ENCODE assay signal across 14 cellular contexts in genomic region chr1:1418464-1419362, GRCh38. TPM values are rescaled to one million over a fixed set of nuclear protein-coding genes. Genes with fewer than 3 reads are reported as not detected.
DNase-seq lines count a peak whose midpoint lies in the region; ATAC-seq and TF ChIP-seq lines count a peak whose summit lies in the region.
"Had no signal": no experiment of that assay in that cellular context is flagged by ENCODE, and none has a peak within 500 bp of the region (broad histone marks: within the 10 kb centered on the region; RNA-seq: fewer than 3 reads in every experiment).

No MANE protein-coding gene starts in this region.

- no peak overlapping the region for H3K4me2 ChIP-seq in OCI-LY7 (ENCODE audit: low read length)
- no peak overlapping the region for H3K4me2 ChIP-seq in neuronal stem cell (ENCODE audit: insufficient read depth, low read length, poor library complexity, severe bottlenecking)

- H3K9me3 Mint-ChIP-seq in activated naive CD8-positive, alpha-beta T cell treated with anti-CD3 and anti-CD28 coated beads, Interleukin-2, amount 50 U/mL, for 24 hours = no peaks in the 10 kb centered on the region
- no peaks in the 10 kb centered on the region for H3K9me3 Mint-ChIP-seq in activated T-cell treated with anti-CD3 and anti-CD28 coated beads, Interleukin-2, amount 50 U/mL, for 4 hours
- H3K9me3 Mint-ChIP-seq: T-helper 2 cell treated with Interferon-gamma antibody and Interleukin-4, amounts not matched to agents 5 μg/mL and 100 μg/mL, for 36 hours had no signal

- no peak for TF ChIP-seq CTCF in C4-2B (conservative IDR thresholded peaks at IDR 0.05)
- no peak for TF ChIP-seq CTCF in OCI-LY7 (conservative IDR thresholded peaks at IDR 0.05; ENCODE audit: low read length)

- no TSS peak for BruUV-seq in OCI-LY7 (replicated peaks; lab: Mats Ljungman, UMichigan)

- H3K9ac ChIP-seq in neuronal stem cell (ENCODE audit: low read depth, low read length, poor library complexity) = peak overlapping the region; percentile 77

- peak overlapping the region; percentile 85 for H4K91ac ChIP-seq in neuronal stem cell (ENCODE audit: low read depth, low read length, poor library complexity)

- H3K4me1 Mint-ChIP-seq in activated naive CD8-positive, alpha-beta T cell treated with anti-CD3 and anti-CD28 coated beads, Interleukin-2, amount 50 U/mL, for 24 hours = peaks cover 12% of the 10 kb centered on the region
- H3K4me1 Mint-ChIP-seq in activated T-cell treated with anti-CD3 and anti-CD28 coated beads, Interleukin-2, amount 50 U/mL, for 4 hours (ENCODE audit: low read depth) = peaks cover 1% of the 10 kb centered on the region

- peaks cover 0 to 3% (median 0%) of the 10 kb centered on the region in 3 experiments for H3K27me3 ChIP-seq in neuronal stem cell (ENCODE audit: control insufficient read depth in 3 of 3, insufficient read depth in 3 of 3, low read depth in 1 of 3, low read length in 3 of 3)

- peak overlapping the region; percentile 94 for H3K18ac ChIP-seq in neuronal stem cell (ENCODE audit: low read length)

- peak overlapping the region; percentile 66 for H3K4ac ChIP-seq in neuronal stem cell (ENCODE audit: low read length)

- CTCF ChIA-PET in OCI-LY7 (lab: Charles Lee; ENCODE audit: unreplicated experiment) = no interaction called here

- WGBS in neuronal stem cell (ENCODE audit: extremely low coverage in 2 of 2, insufficient read length in 2 of 2, insufficient replicate concordance in 1 of 2), 2 donors = no CpG with 5 or more reads among the region's 26 CpGs

- H4K8ac ChIP-seq in neuronal stem cell (ENCODE audit: low read depth, low read length) = peak overlapping the region; percentile 72

- H3K4me3 ChIP-seq in OCI-LY7 (ENCODE audit: low read depth, low read length, poor library complexity, severe bottlenecking) (no peak overlapping the region), neuronal stem cell (ENCODE audit: low read length in 2 of 2) (no peak overlapping the region)

- H3K9me3 ChIP-seq in OCI-LY7 (ENCODE audit: low read length) (no peaks in the 10 kb centered on the region), neuronal stem cell (replicated peaks in 1 of 2; ENCODE audit: control insufficient read depth in 2 of 2, insufficient read depth in 1 of 2, low read depth in 1 of 2, low read length in 2 of 2) (no peaks in the 10 kb centered on the region)

- H3K14ac ChIP-seq in neuronal stem cell (ENCODE audit: low read length) = no peak overlapping the region

- H3K4me1 ChIP-seq in OCI-LY7 (ENCODE audit: insufficient read depth, low read length, poor library complexity, severe bottlenecking) (no peaks in the 10 kb centered on the region), neuronal stem cell (ENCODE audit: control insufficient read depth in 2 of 2, insufficient read depth in 1 of 2, low read depth in 1 of 2, low read length in 2 of 2) (peaks cover 10 to 34% of the 10 kb centered on the region in 2 donors)

- H3K27me3 Mint-ChIP-seq in activated naive CD8-positive, alpha-beta T cell treated with anti-CD3 and anti-CD28 coated beads, Interleukin-2, amount 50 U/mL, for 24 hours = peaks cover 5% of the 10 kb centered on the region
- peaks cover 16% of the 10 kb centered on the region for H3K27me3 Mint-ChIP-seq in activated T-cell treated with anti-CD3 and anti-CD28 coated beads, Interleukin-2, amount 50 U/mL, for 4 hours (ENCODE audit: low read depth)

- intact Hi-C loops in OCI-LY7 (cut with micrococcal nuclease; ENCODE audit: unreplicated experiment) = no loop called here

- peak; percentile 18 for ATAC-seq in esophagus mucosa
- no peak for ATAC-seq in activated naive CD8-positive, alpha-beta T cell treated with anti-CD3 and anti-CD28 coated beads, Interleukin-2, amount 50 U/mL, for 24 hours
- no peak for ATAC-seq in activated T-cell treated with anti-CD3 and anti-CD28 coated beads, Interleukin-2, amount 50 U/mL, for 4 hours

- H2BK5ac ChIP-seq in neuronal stem cell (ENCODE audit: low read length) = peak overlapping the region; percentile 90

- H3K4me3 Mint-ChIP-seq in activated naive CD8-positive, alpha-beta T cell treated with anti-CD3 and anti-CD28 coated beads, Interleukin-2, amount 50 U/mL, for 24 hours = no peak overlapping the region
- no peak overlapping the region for H3K4me3 Mint-ChIP-seq in activated T-cell treated with anti-CD3 and anti-CD28 coated beads, Interleukin-2, amount 50 U/mL, for 4 hours
- H3K4me3 Mint-ChIP-seq: T-helper 2 cell treated with Interferon-gamma antibody and Interleukin-4, amounts not matched to agents 5 μg/mL and 100 μg/mL, for 36 hours had no signal

- H4K20me1 ChIP-seq in OCI-LY7 (ENCODE audit: insufficient read depth, low read length) = no peaks in the 10 kb centered on the region

- no peaks in the 10 kb centered on the region for H3K9me2 ChIP-seq in OCI-LY7 (ENCODE audit: insufficient read depth, low read length)

- H3K79me1 ChIP-seq in neuronal stem cell (ENCODE audit: low read depth, low read length) = peaks cover 2% of the 10 kb centered on the region

- H3K36me3 Mint-ChIP-seq in activated naive CD8-positive, alpha-beta T cell treated with anti-CD3 and anti-CD28 coated beads, Interleukin-2, amount 50 U/mL, for 24 hours (ENCODE audit: low read depth) = no peaks in the 10 kb centered on the region
- no peaks in the 10 kb centered on the region for H3K36me3 Mint-ChIP-seq in activated T-cell treated with anti-CD3 and anti-CD28 coated beads, Interleukin-2, amount 50 U/mL, for 4 hours (ENCODE audit: insufficient read depth)

- DNase-seq in OCI-LY7 (ENCODE audit: low spot score) = no peak
- no peak for DNase-seq in neuronal stem cell (ENCODE audit: low spot score)
- no peak for DNase-seq in activated naive CD8-positive, alpha-beta T cell treated with anti-CD3 and anti-CD28 coated beads, Interleukin-2, amount 50 U/mL, for 24 hours
- no peak for DNase-seq in epidermal melanocyte (ENCODE audit: insufficient read length, low spot score)
- no peak for DNase-seq in activated T-cell treated with anti-CD3 and anti-CD28 coated beads, Interleukin-2, amount 50 U/mL, for 4 hours
- no peak for DNase-seq in cortex of kidney (lab: John Stamatoyannopoulos, UW)
- DNase-seq: activated CD4-positive, alpha-beta T cell treated with anti-CD3 and anti-CD28 coated beads, Interleukin-2, amount 50 U/mL, for 4 hours; activated naive CD4-positive, alpha-beta T cell treated with Interleukin-2 at 50 U/mL for 16 hours; NCI-H2171 had no signal

- no peaks in the 10 kb centered on the region for H3K79me2 ChIP-seq in OCI-LY7 (ENCODE audit: insufficient read depth, low read depth, low read length)

- peak overlapping the region; percentile 16 for H3K27ac ChIP-seq in C4-2B
- peak overlapping the region; percentile 38 for H3K27ac ChIP-seq in OCI-LY7 (ENCODE audit: low read depth, low read length, poor library complexity, severe bottlenecking)
- H3K27ac ChIP-seq in neuronal stem cell (replicated peaks; ENCODE audit: low read length) = no peak overlapping the region

- no peak overlapping the region for H3K27ac Mint-ChIP-seq in activated naive CD8-positive, alpha-beta T cell treated with anti-CD3 and anti-CD28 coated beads, Interleukin-2, amount 50 U/mL, for 24 hours
- H3K27ac Mint-ChIP-seq: T-helper 2 cell treated with Interferon-gamma antibody and Interleukin-4, amounts not matched to agents 5 μg/mL and 100 μg/mL, for 36 hours had no signal

- H2BK120ac ChIP-seq in neuronal stem cell (ENCODE audit: low read depth, low read length) = peak overlapping the region; percentile 16

- H3K36me3 ChIP-seq in OCI-LY7 (ENCODE audit: insufficient read depth, low read length) = no peaks in the 10 kb centered on the region
- no peaks in the 10 kb centered on the region for H3K36me3 ChIP-seq in neuronal stem cell (replicated peaks in 1 of 2; ENCODE audit: control insufficient read depth in 2 of 2, insufficient read depth in 2 of 2, low read length in 2 of 2)

- H2AFZ ChIP-seq in OCI-LY7 (ENCODE audit: low read length) (no peak overlapping the region), neuronal stem cell (ENCODE audit: low read length) (peak overlapping the region; percentile 79)

- POLR2A ChIA-PET in OCI-LY7 (lab: Charles Lee) = no interaction called here

- peak overlapping the region; percentile 90 for H2BK12ac ChIP-seq in neuronal stem cell (ENCODE audit: low read length)

- H2BK15ac ChIP-seq in neuronal stem cell (ENCODE audit: low read length) = peak overlapping the region; percentile 62

- peak overlapping the region; percentile 93 for H3K23ac ChIP-seq in neuronal stem cell (ENCODE audit: low read depth, low read length, poor library complexity)

- H2AK5ac ChIP-seq in neuronal stem cell (ENCODE audit: low read depth, low read length) = peak overlapping the region; percentile 97

RNA-seq across cellular contexts. Expression of gene ANKRD65, which starts 2.4 kb away (rescaled TPM):
- not detected in 2 replicates for total RNA-seq in OCI-LY7 (2014; rRNA removed; shearing (Covaris generic))
- total RNA-seq in OCI-LY7 (2022) (not detected in 2 replicates), esophagus mucosa (11.9 TPM)
- 2.0 TPM for polyA plus RNA-seq in neuronal stem cell (2013, experiment 1 of 2)
- polyA plus RNA-seq in neuronal stem cell (2013, experiment 2 of 2) = 2.0 TPM
- under 1 TPM in 1 of 3 donors, not detected in 2; 0.15 TPM for total RNA-seq in activated T-cell treated with anti-CD3 and anti-CD28 coated beads, Interleukin-2, amount 50 U/mL, for 4 hours
- total RNA-seq: Daoy had no signal
- polyA plus RNA-seq: neural cell had no signal

RNA-seq across cellular contexts. Expression of gene MRPL20, which starts 11.6 kb away (rescaled TPM):
- 165 and 196 TPM in 2 replicates for total RNA-seq in OCI-LY7 (2014; rRNA removed; shearing (Covaris generic))
- total RNA-seq in OCI-LY7 (2022) (116 and 143 TPM in 2 replicates), esophagus mucosa (89.2 TPM)
- polyA plus RNA-seq in neuronal stem cell (2013, experiment 1 of 2) = 132 TPM
- polyA plus RNA-seq in neuronal stem cell (2013, experiment 2 of 2) = 135 TPM
- total RNA-seq in activated T-cell treated with anti-CD3 and anti-CD28 coated beads, Interleukin-2, amount 50 U/mL, for 4 hours = 100 to 1,000 TPM; 254 to 300 (median 271) TPM

RNA-seq across cellular contexts. Expression of gene VWA1, which starts 16.8 kb away (rescaled TPM):
- not detected in 2 replicates for total RNA-seq in OCI-LY7 (2014; rRNA removed; shearing (Covaris generic))
- total RNA-seq in OCI-LY7 (2022) (not detected in 2 replicates), esophagus mucosa (29.4 TPM)
- polyA plus RNA-seq in neuronal stem cell (2013, experiment 1 of 2) = 5.0 TPM
- polyA plus RNA-seq in neuronal stem cell (2013, experiment 2 of 2) = 4.8 TPM
- under 1 TPM; 0.18 to 0.58 (median 0.19) TPM for total RNA-seq in activated T-cell treated with anti-CD3 and anti-CD28 coated beads, Interleukin-2, amount 50 U/mL, for 4 hours

RNA-seq across cellular contexts. Expression of gene CCNL2, which starts 19.6 kb away (rescaled TPM):
- 297 and 307 TPM in 2 replicates for total RNA-seq in OCI-LY7 (2014; rRNA removed; shearing (Covaris generic))
- total RNA-seq in OCI-LY7 (2022) = 213 and 238 TPM in 2 replicates
- 58.3 TPM for total RNA-seq in esophagus mucosa
- 91.8 TPM for polyA plus RNA-seq in neuronal stem cell (2013, experiment 1 of 2)
- polyA plus RNA-seq in neuronal stem cell (2013, experiment 2 of 2) = 90.5 TPM
- 100 to 1,000 TPM; 112 to 127 (median 118) TPM for total RNA-seq in activated T-cell treated with anti-CD3 and anti-CD28 coated beads, Interleukin-2, amount 50 U/mL, for 4 hours

RNA-seq across cellular contexts. Expression of gene ATAD3C, which starts 30.8 kb away (rescaled TPM):
- 1.6 TPM in 1 of 2 replicates, not detected in the other for total RNA-seq in OCI-LY7 (2014; rRNA removed; shearing (Covaris generic))
- total RNA-seq in OCI-LY7 (2022) (2.1 and 3.0 TPM in 2 replicates), esophagus mucosa (2.1 TPM)
- polyA plus RNA-seq in neuronal stem cell (2013, experiment 1 of 2) = 0.45 TPM
- polyA plus RNA-seq in neuronal stem cell (2013, experiment 2 of 2) = 0.42 TPM
- total RNA-seq in activated T-cell treated with anti-CD3 and anti-CD28 coated beads, Interleukin-2, amount 50 U/mL, for 4 hours = 1 to 10 TPM in 1 of 3 donors, under 1 TPM in 2; 0.33 to 1.1 (median 0.74) TPM
- polyA plus RNA-seq: neural cell had no signal

Comparison
In these comparisons a context has a peak if more than half of its experiments do, and no peak if none do; other contexts are left out.
1. RNA of gene ANKRD65, which starts 2.4 kb away (total RNA-seq): 11.9 TPM in esophagus mucosa (single experiment); 0.15 TPM in activated T-cell treated with anti-CD3 and anti-CD28 coated beads, Interleukin-2, amount 50 U/mL, for 4 hours and not detected in OCI-LY7; every median in the first group is over 10 times any median in the second.
2. RNA of gene VWA1, which starts 16.8 kb away (total RNA-seq): 29.4 TPM in esophagus mucosa (single experiment); 0.18 to 0.58 TPM in activated T-cell treated with anti-CD3 and anti-CD28 coated beads, Interleukin-2, amount 50 U/mL, for 4 hours and not detected in OCI-LY7; every median in the first group is over 10 times any median in the second.